ENCODE assay signal across 10 cellular contexts in the genomic region with DNA sequence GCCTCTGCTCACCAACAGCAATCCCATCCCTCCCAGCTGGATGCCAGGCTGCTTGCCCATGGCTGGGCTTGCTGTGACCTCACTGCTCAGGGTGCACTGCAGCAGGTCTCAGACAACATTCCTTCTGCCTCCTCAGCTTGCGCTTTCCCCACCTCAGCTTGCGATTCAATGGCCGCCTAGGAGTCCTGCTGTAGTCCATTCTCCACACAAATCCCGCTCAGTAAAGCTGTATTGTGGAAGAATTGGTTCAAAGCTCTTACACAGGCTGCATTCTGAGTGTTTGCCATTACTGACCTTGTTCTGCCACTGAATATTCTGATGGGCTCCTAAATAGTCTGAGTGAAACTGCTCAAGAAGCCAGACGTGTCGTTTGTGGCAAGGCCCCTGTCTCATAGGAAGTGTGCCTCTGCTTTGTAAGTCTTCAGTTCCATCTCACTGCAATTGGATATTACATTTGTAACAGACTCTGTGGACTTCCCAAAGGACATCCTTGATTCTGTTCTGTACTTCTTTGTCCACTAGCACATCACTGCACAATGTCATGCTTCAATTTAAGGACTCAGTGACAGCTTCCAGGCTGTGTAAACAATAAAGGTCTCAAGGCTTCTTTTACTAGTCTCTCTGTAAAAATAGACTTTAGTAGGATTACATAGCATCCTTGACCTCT. TPM values are rescaled to one million over a fixed set of nuclear protein-coding genes. Genes with fewer than 3 reads are reported as not detected.
DNase-seq lines count a peak whose midpoint lies in the region; ATAC-seq, FAIRE-seq and TF ChIP-seq lines count a peak whose summit lies in the region.
"Had no signal": no experiment of that assay in that cellular context is flagged by ENCODE, and none has a peak within 500 bp of the region (broad histone marks: within the 10 kb centered on the region; RNA-seq: fewer than 3 reads in every experiment).

No MANE protein-coding gene starts in this region.

- no peak overlapping the region for H3K4me3 ChIP-seq in transverse colon
- no peak overlapping the region for H3K4me3 ChIP-seq in HepG2 (replicated peaks in 1 of 3; ENCODE audit: insufficient read depth in 1 of 3, low read depth in 2 of 3, low read length in 3 of 3)

- TF ChIP-seq EP300 in transverse colon (IDR thresholded peaks at IDR 0.05; ENCODE audit: low read depth) (no peak), HepG2 (IDR thresholded peaks at IDR 0.05; ENCODE audit: low read depth in 2 of 2, low read length in 2 of 2) (no peak), HepG2 (CRISPR knock-in tag; IDR thresholded peaks at IDR 0.05; ENCODE audit: borderline replicate concordance) (no peak)

- BruUV-seq in HepG2 (replicated peaks; lab: Mats Ljungman, UMichigan) = no TSS peak

- in situ Hi-C loops in transverse colon (cut with MboI; ENCODE audit: low pct_ligation_motif_present in 1 of 4, low pct_unique_long_range_greater_than_20kb in 1 of 4, low sequenced_read_pairs in 3 of 4) (no loop called here), HepG2 (cut with HindIII; ENCODE audit: extremely low pct_ligation_motif_present, low pct_unique_long_range_greater_than_20kb) (no loop called here)

- H3K9me3 Mint-ChIP-seq in activated T-helper 17 cell treated with anti-CD3 and anti-CD28 coated beads, Interleukin-2, amount 50 U/mL, for 72 hours = no peaks in the 10 kb centered on the region
- H3K9me3 Mint-ChIP-seq: stimulated activated naive B cell treated with anti-CD40 and anti-IgM and Interleukin-4, amounts not matched to agents 10 μg/mL and 1 μg/mL and 100 μg/mL, for 72 hours had no signal

- H4K20me1 ChIP-seq in HepG2 (ENCODE audit: insufficient read depth, low read length) = no peaks in the 10 kb centered on the region

- peaks cover 10% of the 10 kb centered on the region for H3K4me1 Mint-ChIP-seq in activated T-helper 17 cell treated with anti-CD3 and anti-CD28 coated beads, Interleukin-2, amount 50 U/mL, for 72 hours

- no peak for TF ChIP-seq CTCF in transverse colon (IDR thresholded peaks at IDR 0.05)
- TF ChIP-seq CTCF in HepG2 (CRISPR knock-in tag; IDR thresholded peaks at IDR 0.05) = no peak

- no peak for TF ChIP-seq POLR2A in transverse colon (IDR thresholded peaks at IDR 0.05)
- TF ChIP-seq POLR2A in HepG2 (IDR thresholded peaks at IDR 0.05; ENCODE audit: insufficient read depth in 1 of 2, low read depth in 2 of 2, low read length in 2 of 2) = no peak

- H3K27me3 ChIP-seq in transverse colon (no peaks in the 10 kb centered on the region), HepG2 (ENCODE audit: control insufficient read depth in 1 of 2, insufficient read depth in 2 of 2, low read length in 2 of 2) (no peaks in the 10 kb centered on the region)

- no peak overlapping the region for H3K4me3 Mint-ChIP-seq in activated T-helper 17 cell treated with anti-CD3 and anti-CD28 coated beads, Interleukin-2, amount 50 U/mL, for 72 hours
- H3K4me3 Mint-ChIP-seq: stimulated activated naive B cell treated with anti-CD40 and anti-IgM and Interleukin-4, amounts not matched to agents 10 μg/mL and 1 μg/mL and 100 μg/mL, for 72 hours had no signal

- no peaks in the 10 kb centered on the region for H3K9me3 ChIP-seq in transverse colon
- H3K9me3 ChIP-seq in HepG2 (ENCODE audit: low read length) = no peaks in the 10 kb centered on the region

- H3K27ac ChIP-seq in transverse colon = peak overlapping the region in 3 of 4 donors; percentile 30 to 54 (median 34)
- H3K27ac ChIP-seq in HepG2 (ENCODE audit: extremely low read length, insufficient read depth, low read length) = no peak overlapping the region

- no peak for FAIRE-seq in HepG2 (lab: Jason Lieb, UNC)

- TF ChIP-seq RAD21 in HepG2 (CRISPR knock-in tag; IDR thresholded peaks at IDR 0.05) = no peak

- H3K79me2 ChIP-seq in HepG2 (ENCODE audit: insufficient read depth, low read length) = no peaks in the 10 kb centered on the region

- H3K27me3 Mint-ChIP-seq in activated T-helper 17 cell treated with anti-CD3 and anti-CD28 coated beads, Interleukin-2, amount 50 U/mL, for 72 hours = no peaks in the 10 kb centered on the region
- H3K27me3 Mint-ChIP-seq: stimulated activated naive B cell treated with anti-CD40 and anti-IgM and Interleukin-4, amounts not matched to agents 10 μg/mL and 1 μg/mL and 100 μg/mL, for 72 hours had no signal

- no peak for ATAC-seq in activated T-helper 17 cell treated with anti-CD3 and anti-CD28 coated beads, Interleukin-2, amount 50 U/mL, for 72 hours (replicated peaks)
- ATAC-seq in HG03457 (IDR thresholded peaks at IDR 0.05; ENCODE audit: unreplicated experiment) (no peak), HepG2 (no peak; the same call in 2 of the 3 replicates)

- POLR2A ChIA-PET in HepG2 (lab: Yijun Ruan, JAX) = interaction anchor here (1.0 kb wide), 1 partner anchor 49 kb away, joined by 3 read pairs; a partner anchor contains a TSS

- H3K4me1 ChIP-seq in transverse colon = peaks cover 0 to 15% (median 4%) of the 10 kb centered on the region in 4 donors
- peaks cover 10% of the 10 kb centered on the region for H3K4me1 ChIP-seq in HepG2 (ENCODE audit: insufficient read depth, low read length)

- H3K27ac Mint-ChIP-seq in activated T-helper 17 cell treated with anti-CD3 and anti-CD28 coated beads, Interleukin-2, amount 50 U/mL, for 72 hours = peak overlapping the region; percentile 73
- H3K27ac Mint-ChIP-seq: stimulated activated naive B cell treated with anti-CD40 and anti-IgM and Interleukin-4, amounts not matched to agents 10 μg/mL and 1 μg/mL and 100 μg/mL, for 72 hours had no signal

- 77 to 90% methylated on average over 2 to 6 of the region's 6 CpGs for WGBS in transverse colon (ENCODE audit: low coverage in 1 of 2), 2 donors
- 98% methylated on average over 6 of the region's 6 CpGs for WGBS in HepG2 (ENCODE audit: low lambda C conversion rate)

- CTCF ChIA-PET in HepG2 (lab: Yijun Ruan, JAX; ENCODE audit: low intra/inter-chr PET ratio, low total read pairs) = no interaction called here

- H2AFZ ChIP-seq in HepG2 (ENCODE audit: low read length) = no peak overlapping the region

- peak; percentile 44 for DNase-seq in NCI-H748 (lab: John Stamatoyannopoulos, UW; ENCODE audit: unreplicated experiment)
- DNase-seq in NCI-H748 treated with DMSO at 0.1 percent for 48 hours (lab: John Stamatoyannopoulos, UW) = no peak
- peak; percentile 22 for DNase-seq in inferior parietal cortex (ENCODE audit: extremely low spot score)
- no peak for DNase-seq in transverse colon
- DNase-seq in HepG2 (ENCODE audit: low spot score) = no peak
- DNase-seq in NCI-H345 treated with DMSO at 0.1 percent for 48 hours (lab: John Stamatoyannopoulos, UW; ENCODE audit: unreplicated experiment) = no peak
- DNase-seq: activated T-cell treated with anti-CD3 and anti-CD28 coated beads, Interleukin-2, amount 50 U/mL, for 1 hour; stimulated activated naive B cell treated with anti-CD40 and anti-IgM and Interleukin-4, amounts not matched to agents 10 μg/mL and 1 μg/mL and 100 μg/mL, for 72 hours had no signal

- H3K36me3 Mint-ChIP-seq in activated T-helper 17 cell treated with anti-CD3 and anti-CD28 coated beads, Interleukin-2, amount 50 U/mL, for 72 hours (ENCODE audit: low read depth) = peaks cover 5% of the 10 kb centered on the region

- H3K36me3 ChIP-seq in transverse colon (no peaks in the 10 kb centered on the region), HepG2 (replicated peaks in 1 of 2; ENCODE audit: control insufficient read depth in 1 of 2, insufficient read depth in 2 of 2, low read length in 2 of 2) (no peaks in the 10 kb centered on the region)

- intact Hi-C loops in transverse colon (cut with DNase I; ENCODE audit: low total_unique reads) = no loop called here
- intact Hi-C loops in HepG2 (cut with micrococcal nuclease; ENCODE audit: unreplicated experiment) = no loop called here

- H3K9ac ChIP-seq in HepG2 (ENCODE audit: insufficient read depth, low read depth, low read length) = no peak overlapping the region

- H3K4me2 ChIP-seq in HepG2 (ENCODE audit: low read depth, low read length) = no peak overlapping the region

TF ChIP-seq in HepG2, 621 proteins besides CTCF, POLR2A, EP300 and RAD21 (continues in another document):
- TF ChIP-seq XRCC5 (optimal IDR thresholded peaks at IDR 0.05; ENCODE audit: low read length) (no peak), CEBPB (IDR thresholded peaks at IDR 0.05; ENCODE audit: borderline replicate concordance, low read depth, low read length) (no peak), NR2C2 (CRISPR knock-in tag; IDR thresholded peaks at IDR 0.05; ENCODE audit: borderline replicate concordance) (no peak)

RNA-seq across cellular contexts. Expression of a gene that starts 49.8 kb away (rescaled TPM):
- total RNA-seq in activated T-helper 17 cell treated with anti-CD3 and anti-CD28 coated beads, Interleukin-2, amount 50 U/mL, for 72 hours = 10 to 100 TPM; 25.0 to 25.8 TPM
- 1 to 10 TPM; 4.4 to 9.8 (median 6.7) TPM for total RNA-seq in transverse colon
- total RNA-seq in HepG2 (2016; rRNA removed; fragmentation: Illumina TruSeq; extraction: Trizol) = 11.8 and 13.9 TPM in 2 replicates
- 19.6 and 22.7 TPM in 2 replicates for total RNA-seq in HepG2 (2016; cell fraction: cytosol; rRNA removed; fragmentation: Illumina TruSeq; extraction: Trizol; ENCODE audit: low read depth)
- 10.8 and 15.5 TPM in 2 replicates for total RNA-seq in HepG2 (2016; cell fraction: insoluble cytoplasmic fraction; rRNA removed; fragmentation: Illumina TruSeq; extraction: Trizol)
- 15.8 and 20.3 TPM in 2 replicates for total RNA-seq in HepG2 (2016; cell fraction: membrane; rRNA removed; fragmentation: Illumina TruSeq; extraction: Trizol)
- 16.2 and 19.5 TPM in 2 replicates for total RNA-seq in HepG2 (2016; cell fraction: nucleus; rRNA removed; fragmentation: Illumina TruSeq; extraction: Trizol)
- polyA plus RNA-seq in HepG2 (2011; rRNA removed) = 2.8 and 3.2 TPM in 2 replicates
- polyA plus RNA-seq in HepG2 (2011; cell fraction: cytosol; rRNA removed) = 1.6 and 2.2 TPM in 2 replicates
- polyA plus RNA-seq in HepG2 (2011; cell fraction: nucleus; rRNA removed) = 2.9 and 3.5 TPM in 2 replicates
- 2.6 and 4.0 TPM in 2 replicates for polyA plus RNA-seq in HepG2 (2012)
- polyA plus RNA-seq in HepG2 (2016; cell fraction: cytosol; fragmentation: Illumina TruSeq; extraction: Trizol; ENCODE audit: low read depth) = 4.6 and 4.7 TPM in 2 replicates
- 6.3 and 6.7 TPM in 2 replicates for polyA plus RNA-seq in HepG2 (2016; cell fraction: insoluble cytoplasmic fraction; fragmentation: Illumina TruSeq; extraction: Trizol; ENCODE audit: low read depth)
- polyA plus RNA-seq in HepG2 (2016; cell fraction: membrane; fragmentation: Illumina TruSeq; extraction: Trizol; ENCODE audit: low read depth) = 6.3 and 7.2 TPM in 2 replicates
- 6.7 and 8.5 TPM in 2 replicates for polyA plus RNA-seq in HepG2 (2016; cell fraction: nucleus; fragmentation: Illumina TruSeq; extraction: Trizol; ENCODE audit: insufficient read depth, low read depth)
- 1.8 and 3.2 TPM in 2 replicates for polyA minus RNA-seq in HepG2 (2011; rRNA and poly(A)+ RNA removed; ENCODE audit: low replicate concordance)
- polyA minus RNA-seq in HepG2 (2011; cell fraction: cytosol; rRNA and poly(A)+ RNA removed) = 3.5 and 6.6 TPM in 2 replicates
- 15.3 and 19.6 TPM in 2 replicates for polyA minus RNA-seq in HepG2 (2011; cell fraction: nucleus; rRNA and poly(A)+ RNA removed)

Comparison
In these comparisons a context has a peak if more than half of its experiments do, and no peak if none do; other contexts are left out.
1. DNase-seq: peak in NCI-H748 (single experiment) and inferior parietal cortex (single experiment); none in NCI-H748 treated with DMSO at 0.1 percent for 48 hours (single experiment), transverse colon (single experiment), HepG2 (single experiment) and NCI-H345 treated with DMSO at 0.1 percent for 48 hours (single experiment).